Comparison of ENCODE assay signal across 25 cellular contexts in the genomic region with DNA sequence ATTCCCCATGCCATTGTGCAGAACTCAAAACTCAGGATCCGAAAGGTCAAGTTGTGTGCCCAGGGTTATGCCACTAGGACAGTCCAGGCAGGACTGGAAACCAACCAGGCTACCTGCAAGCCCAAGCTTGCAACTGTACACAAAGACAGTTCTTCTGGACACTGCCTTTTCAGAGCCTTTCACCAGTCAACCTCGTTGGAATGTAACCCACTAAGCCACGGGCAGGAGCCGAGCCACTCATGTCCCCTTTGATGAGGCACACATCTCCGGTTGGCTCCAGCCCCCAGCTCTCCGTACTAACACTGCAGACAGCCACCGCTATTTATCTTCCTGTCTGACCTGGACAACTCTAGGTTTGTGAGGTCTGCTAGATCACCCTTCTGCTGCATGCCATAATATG.
"Had no signal": no experiment of that assay in that cellular context is flagged by ENCODE, and none has a peak within 500 bp of the region (broad histone marks: within the 10 kb centered on the region; RNA-seq: fewer than 3 reads in every experiment).

No MANE protein-coding gene starts in this region.

- FAIRE-seq: endometrium, frontal cortex, kidney had no signal

- H3K27ac ChIP-seq: esophagus squamous epithelium, neural progenitor cell, prostate gland, right atrium auricular region, skin epidermis, suprapubic skin, transverse colon had no signal

- DNase-seq: cerebellar nuclear complex; cortex of kidney; effector memory CD8-positive, alpha-beta T cell; erythroblast; esophagus squamous epithelium; head of caudate nucleus; kidney; mesenchymal stem cell; mucosa of descending colon; naive B cell; nucleus accumbens; stimulated activated CD4-positive, alpha-beta T cell treated with anti-CD3 and anti-CD28 coated beads, Interleukin-15, amount 100 ng/mL, for 24 hours; stimulated activated CD4-positive, alpha-beta T cell treated with anti-CD3 and anti-CD28 coated beads, Interleukin-2, amount 100 ng/mL, for 48 hours; stimulated activated naive B cell treated with anti-CD40 and anti-IgM and Interleukin-4, amounts not matched to agents 10 μg/mL and 1 μg/mL and 100 μg/mL, for 72 hours; transverse colon had no signal

- H3K27me3 ChIP-seq: neural progenitor cell, right atrium auricular region, suprapubic skin, transverse colon had no signal

- H3K4me1 ChIP-seq: prostate gland, right atrium auricular region, transverse colon had no signal

- H3K4me2 ChIP-seq: neural progenitor cell had no signal

- H3K4me3 ChIP-seq: esophagus squamous epithelium, lung, mucosa of descending colon, neural progenitor cell, prostate gland, right atrium auricular region, skin epidermis, suprapubic skin, transverse colon had no signal

- H3K9me3 ChIP-seq: esophagus squamous epithelium, prostate gland, suprapubic skin had no signal

- H3K9ac ChIP-seq: neural progenitor cell had no signal

- H3K36me3 ChIP-seq: neural progenitor cell, prostate gland, right atrium auricular region, suprapubic skin, transverse colon had no signal

- H2AFZ ChIP-seq: neural progenitor cell had no signal

- ATAC-seq: effector memory CD8-positive, alpha-beta T cell; left lobe of liver; mucosa of descending colon; natural killer cell treated with Interleukin-12 subunit alpha and Interleukin-12 subunit beta and Interleukin-15 and Interleukin-18, amount 100 ng/mL, for 72 hours; stimulated activated naive B cell treated with anti-CD40 and anti-IgM and Interleukin-4, amounts not matched to agents 10 μg/mL and 1 μg/mL and 100 μg/mL, for 72 hours had no signal
